24 cellular contexts compared by ENCODE assay signal in genomic region chrX:18468599-18468998, GRCh38.
"Had no signal": no experiment of that assay in that cellular context is flagged by ENCODE, and none has a peak within 500 bp of the region (broad histone marks: within the 10 kb centered on the region; RNA-seq: fewer than 3 reads in every experiment).

No MANE protein-coding gene starts in this region.

- H3K9me3 ChIP-seq: gastrocnemius medialis had no signal

- FAIRE-seq: bronchial epithelial cell had no signal

- H3K4me3 ChIP-seq: coronary artery, dorsolateral prefrontal cortex, gastrocnemius medialis had no signal

- H3K27me3 ChIP-seq: brain microvascular endothelial cell, foreskin keratinocyte, gastrocnemius medialis had no signal

- ATAC-seq: activated CD8-positive, alpha-beta T cell treated with anti-CD3 and anti-CD28 coated beads for 36 hours; activated T-cell treated with anti-CD3 and anti-CD28 coated beads, Interleukin-2, amount 50 U/mL, for 4 hours; activated T-helper 17 cell treated with anti-CD3 and anti-CD28 coated beads, Interleukin-2, amount 50 U/mL, for 72 hours; esophagus mucosa; foreskin keratinocyte; gastrocnemius medialis had no signal

- H3K4me1 ChIP-seq: foreskin keratinocyte had no signal

- H3K36me3 ChIP-seq: brain microvascular endothelial cell, gastrocnemius medialis had no signal

- DNase-seq: activated CD4-positive, alpha-beta T cell treated with anti-CD3 and anti-CD28 coated beads for 48 hours; activated CD4-positive, alpha-beta T cell treated with anti-CD3 and anti-CD28 coated beads, Interleukin-2, amount 50 U/mL, for 1 hour; activated CD4-positive, alpha-beta T cell treated with anti-CD3 and anti-CD28 coated beads, Interleukin-2, amount 50 U/mL, for 48 hours; activated CD4-positive, CD25-positive, alpha-beta regulatory T cell; activated CD8-positive, alpha-beta memory T cell treated with anti-CD3 and anti-CD28 coated beads for 24 hours; activated CD8-positive, alpha-beta T cell treated with anti-CD3 and anti-CD28 coated beads for 36 hours; activated effector memory CD4-positive, alpha-beta T cell treated with Interleukin-2 at 50 U/mL for 16 hours; activated gamma-delta T cell treated with Interleukin-2 at 50 U/mL for 16 hours; activated naive CD4-positive, alpha-beta T cell treated with anti-CD3 and anti-CD28 coated beads, Interleukin-2, amount 50 U/mL, for 16 hours; activated naive CD4-positive, alpha-beta T cell treated with Interleukin-2 at 50 U/mL for 16 hours; activated T-cell treated with anti-CD3 and anti-CD28 coated beads, Interleukin-2, amount 50 U/mL, for 4 hours; amniotic stem cell; anterior cingulate cortex; brain microvascular endothelial cell; dorsolateral prefrontal cortex; effector memory CD4-positive, alpha-beta T cell; endodermal cell; foreskin keratinocyte; gastrocnemius medialis; glutamatergic neuron had no signal

- H3K27ac ChIP-seq: brain microvascular endothelial cell, coronary artery, dorsolateral prefrontal cortex, foreskin keratinocyte, gastrocnemius medialis had no signal
